In the genomic region with DNA sequence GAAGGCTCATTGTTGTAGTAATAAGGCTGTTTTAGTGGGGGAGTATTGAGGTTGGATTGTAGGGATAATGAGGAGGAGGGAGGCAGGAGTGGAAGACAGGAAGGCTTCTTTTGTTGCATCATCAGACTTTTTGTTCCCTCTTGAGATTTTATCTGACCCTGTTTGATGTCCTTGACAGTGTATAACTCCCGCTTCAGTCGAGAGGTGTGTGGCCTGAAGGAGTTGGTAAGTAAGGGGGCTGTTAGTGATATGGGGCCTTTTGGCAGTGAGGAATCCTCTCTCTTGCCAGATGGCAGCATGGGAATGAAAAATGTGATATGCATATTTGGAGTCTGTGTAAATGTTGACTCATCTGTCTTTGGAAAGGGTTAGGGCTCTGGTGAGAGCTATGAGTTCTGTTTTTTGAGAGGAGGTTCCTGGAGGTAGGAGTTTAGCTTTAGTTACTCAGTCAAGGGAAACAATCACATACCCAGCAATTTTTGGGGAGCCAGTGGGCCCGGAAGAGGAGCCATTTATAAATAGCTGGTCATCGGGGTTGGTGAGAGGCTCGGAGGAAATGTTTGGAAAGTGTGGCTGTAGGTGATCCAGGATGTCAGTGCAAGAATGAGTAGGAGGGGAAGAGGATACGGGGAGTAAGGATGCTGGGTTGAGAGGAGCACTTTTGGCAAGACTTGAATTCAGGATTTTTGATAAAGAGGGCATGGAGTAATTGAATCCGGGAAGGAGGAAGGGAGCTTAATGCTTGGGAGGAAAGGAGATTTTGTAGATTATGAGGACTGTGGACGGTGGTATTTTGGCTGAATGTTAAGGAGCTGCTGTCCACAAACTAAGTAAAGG, we compare ENCODE assay signal across 15 cellular contexts.
DNase-seq lines count a peak whose midpoint lies in the region; FAIRE-seq and TF ChIP-seq lines count a peak whose summit lies in the region.
"Had no signal": no experiment of that assay in that cellular context is flagged by ENCODE, and none has a peak within 500 bp of the region (broad histone marks: within the 10 kb centered on the region; RNA-seq: fewer than 3 reads in every experiment).

No MANE protein-coding gene starts in this region.

- in situ Hi-C loops in KBM-7 (cut with MboI; ENCODE audit: low pct_unique_long_range_greater_than_20kb, low sequenced_read_pairs): no loop called here

- DNase-seq in AG08396 (ENCODE audit: low spot score) (peak; percentile 46), HCEC 1CT (peak; percentile 68), astrocyte (ENCODE audit: low read depth) (peak; percentile 47), hepatocyte (ENCODE audit: low spot score) (peak; percentile 16), activated gamma-delta T cell (lab: John Stamatoyannopoulos, UW) (no peak), KBM-7 (no peak), H7 (no peak)
- DNase-seq in activated CD4-positive, alpha-beta memory T cell treated with anti-CD3 and anti-CD28 coated beads, Interleukin-2, amount 10 ng/mL, durations not matched to agents 7 days and 5 days: no peak
- DNase-seq: activated T-cell treated with anti-CD3 and anti-CD28 coated beads, Interleukin-2, amount 50 U/mL, for 48 hours; BE2C; immature natural killer cell; natural killer cell; NCI-H1092; NCI-H526; SHP77 treated with DMSO at 0.1 percent for 48 hours had no signal

- TF ChIP-seq CTCF in astrocyte (IDR thresholded peaks at IDR 0.05; ENCODE audit: insufficient read depth, low read depth, low read length) (no peak), hepatocyte (IDR thresholded peaks at IDR 0.05; ENCODE audit: poor library complexity) (no peak)

- no peaks in the 10 kb centered on the region for H3K9me2 ChIP-seq in hepatocyte (replicated peaks; ENCODE audit: insufficient read depth)

- H3K27ac Mint-ChIP-seq in astrocyte (ENCODE audit: unreplicated experiment): no peak overlapping the region
- H3K27ac Mint-ChIP-seq in activated CD4-positive, alpha-beta memory T cell treated with anti-CD3 and anti-CD28 coated beads, Interleukin-2, amount 10 ng/mL, durations not matched to agents 7 days and 5 days: no peak overlapping the region
- H3K27ac Mint-ChIP-seq: immature natural killer cell, natural killer cell had no signal

- no peak overlapping the region for H3K9ac ChIP-seq in astrocyte (ENCODE audit: low read length)

- no peaks in the 10 kb centered on the region for H3K36me3 Mint-ChIP-seq in astrocyte (ENCODE audit: low read depth, unreplicated experiment)
- no peaks in the 10 kb centered on the region for H3K36me3 Mint-ChIP-seq in activated CD4-positive, alpha-beta memory T cell treated with anti-CD3 and anti-CD28 coated beads, Interleukin-2, amount 10 ng/mL, durations not matched to agents 7 days and 5 days (ENCODE audit: low read depth)
- H3K36me3 Mint-ChIP-seq: immature natural killer cell, natural killer cell had no signal

- no peak overlapping the region for H3K4me3 Mint-ChIP-seq in astrocyte (ENCODE audit: unreplicated experiment)
- H3K4me3 Mint-ChIP-seq in activated CD4-positive, alpha-beta memory T cell treated with anti-CD3 and anti-CD28 coated beads, Interleukin-2, amount 10 ng/mL, durations not matched to agents 7 days and 5 days: no peak overlapping the region
- H3K4me3 Mint-ChIP-seq: immature natural killer cell, natural killer cell had no signal

- H3K9me3 Mint-ChIP-seq in astrocyte (ENCODE audit: unreplicated experiment): peaks cover 2% of the 10 kb centered on the region
- H3K9me3 Mint-ChIP-seq in activated CD4-positive, alpha-beta memory T cell treated with anti-CD3 and anti-CD28 coated beads, Interleukin-2, amount 10 ng/mL, durations not matched to agents 7 days and 5 days: no peaks in the 10 kb centered on the region
- H3K9me3 Mint-ChIP-seq: immature natural killer cell, natural killer cell had no signal

- no peak overlapping the region for H3K27ac ChIP-seq in astrocyte (ENCODE audit: low read depth, low read length)
- peak overlapping the region; percentile 39 for H3K27ac ChIP-seq in hepatocyte

- peak; percentile 26 for FAIRE-seq in astrocyte (lab: Jason Lieb, UNC)

- H3K4me1 ChIP-seq in astrocyte (ENCODE audit: insufficient read depth, low read length) (peaks cover 6% of the 10 kb centered on the region), hepatocyte (ENCODE audit: insufficient read depth) (peaks cover 37% of the 10 kb centered on the region)
- H3K4me1 ChIP-seq: BE2C had no signal

- H3K79me2 ChIP-seq in astrocyte (ENCODE audit: insufficient read depth, low read length) (no peaks in the 10 kb centered on the region), hepatocyte (no peaks in the 10 kb centered on the region)

- H2AFZ ChIP-seq in astrocyte (ENCODE audit: low read depth, low read length) (no peak overlapping the region), hepatocyte (no peak overlapping the region)

- H3K4me1 Mint-ChIP-seq in astrocyte (ENCODE audit: low read depth, unreplicated experiment): no peaks in the 10 kb centered on the region
- H3K4me1 Mint-ChIP-seq in activated CD4-positive, alpha-beta memory T cell treated with anti-CD3 and anti-CD28 coated beads, Interleukin-2, amount 10 ng/mL, durations not matched to agents 7 days and 5 days: no peaks in the 10 kb centered on the region
- H3K4me1 Mint-ChIP-seq: immature natural killer cell had no signal

- peaks cover 7% of the 10 kb centered on the region for H3K27me3 Mint-ChIP-seq in astrocyte (ENCODE audit: low read depth, unreplicated experiment)
- H3K27me3 Mint-ChIP-seq in activated CD4-positive, alpha-beta memory T cell treated with anti-CD3 and anti-CD28 coated beads, Interleukin-2, amount 10 ng/mL, durations not matched to agents 7 days and 5 days: peaks cover 8% of the 10 kb centered on the region

- H3K36me3 ChIP-seq in astrocyte (ENCODE audit: insufficient read depth, low read length) (no peaks in the 10 kb centered on the region), hepatocyte (replicated peaks; ENCODE audit: insufficient read depth, low read depth) (no peaks in the 10 kb centered on the region), H7 (replicated peaks; ENCODE audit: control insufficient read depth, insufficient read depth, low read length) (no peaks in the 10 kb centered on the region)
- H3K36me3 ChIP-seq: BE2C had no signal

- H3K27me3 ChIP-seq in astrocyte (ENCODE audit: insufficient read depth, low read length) (no peaks in the 10 kb centered on the region), hepatocyte (no peaks in the 10 kb centered on the region), H7 (ENCODE audit: control insufficient read depth, insufficient read depth, low read length) (peaks cover 37% of the 10 kb centered on the region)

- CTCF ChIA-PET in activated CD4-positive, alpha-beta memory T cell treated with anti-CD3 and anti-CD28 coated beads, Interleukin-2, amount 10 ng/mL, durations not matched to agents 7 days and 5 days (lab: Charles Lee): no interaction called here

- POLR2A ChIA-PET in activated CD4-positive, alpha-beta memory T cell treated with anti-CD3 and anti-CD28 coated beads, Interleukin-2, amount 10 ng/mL, durations not matched to agents 7 days and 5 days (lab: Charles Lee): no interaction called here

- peak overlapping the region; percentile 47 for H3K4me2 ChIP-seq in astrocyte (ENCODE audit: low read length)
- H3K4me2 ChIP-seq in hepatocyte: peak overlapping the region; percentile 28

- H3K4me3 ChIP-seq in astrocyte (ENCODE audit: insufficient read depth, low read depth, low read length): no peak overlapping the region
- H3K4me3 ChIP-seq in hepatocyte: no peak overlapping the region
- no peak overlapping the region for H3K4me3 ChIP-seq in H7 (ENCODE audit: insufficient read depth, low read depth, low read length)

- WGBS in hepatocyte (ENCODE audit: low lambda C conversion rate, missing lambda C conversion rate): 50% methylated on average over 8 of the region's 8 CpGs

- H4K20me1 ChIP-seq in astrocyte (ENCODE audit: insufficient read depth, low read length) (no peaks in the 10 kb centered on the region), hepatocyte (ENCODE audit: insufficient read depth, poor library complexity, severe bottlenecking) (no peaks in the 10 kb centered on the region)

- no peaks in the 10 kb centered on the region for H3K9me3 ChIP-seq in astrocyte (ENCODE audit: insufficient read depth, low read depth, low read length)
- no peaks in the 10 kb centered on the region for H3K9me3 ChIP-seq in hepatocyte (ENCODE audit: low read depth)
- H3K9me3 ChIP-seq: BE2C had no signal

Comparison
In these comparisons a context has a peak if more than half of its experiments do, and no peak if none do; other contexts are left out.
1. DNase-seq: peak in AG08396 (single experiment), HCEC 1CT (single experiment), astrocyte (single experiment) and hepatocyte (single experiment); none in activated gamma-delta T cell (single experiment), KBM-7 (single experiment), H7 (single experiment) and activated CD4-positive, alpha-beta memory T cell treated with anti-CD3 and anti-CD28 coated beads, Interleukin-2, amount 10 ng/mL, durations not matched to agents 7 days and 5 days (single experiment).